Comparison of ENCODE assay signal across 8 cellular contexts in the genomic region with DNA sequence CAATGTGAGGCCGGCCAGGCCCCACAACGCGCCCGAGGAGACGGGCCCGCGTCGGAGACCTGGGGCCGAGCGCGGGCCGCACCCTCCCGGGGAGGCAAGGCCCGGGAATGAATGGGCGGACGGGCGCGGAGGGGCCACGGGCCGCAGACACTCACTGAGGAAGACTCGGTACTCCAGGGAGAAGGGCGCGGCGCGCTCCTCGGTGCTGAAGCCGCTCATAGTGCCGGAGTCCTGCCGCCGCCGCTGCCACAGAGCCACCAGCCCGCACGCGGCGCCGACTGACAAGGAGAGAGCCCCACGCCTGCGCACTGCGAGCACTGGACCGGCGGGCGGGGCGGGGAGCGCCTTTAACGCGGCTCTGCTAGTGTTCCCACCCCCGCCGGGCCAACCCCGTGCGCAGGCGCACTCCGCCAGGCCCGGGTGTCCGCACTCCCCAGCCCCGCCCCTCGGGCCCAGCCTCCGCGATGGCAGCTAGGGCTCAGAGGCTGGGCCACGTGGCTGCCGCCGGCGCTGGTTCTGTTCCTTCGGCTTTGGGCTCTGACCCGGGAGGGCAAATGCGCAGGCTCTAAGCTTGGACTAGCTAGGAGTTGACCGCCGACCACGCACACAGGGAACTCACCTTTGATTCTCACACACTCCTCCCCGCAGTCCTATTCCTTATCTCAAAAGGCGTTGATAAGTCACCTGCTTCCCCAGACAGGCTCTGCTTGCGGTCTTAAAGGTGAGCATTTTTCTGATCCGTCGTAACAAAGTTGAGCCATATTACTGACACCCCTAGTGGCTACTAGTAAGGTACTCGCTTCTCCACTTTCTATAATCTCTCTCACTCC. TPM values are rescaled to one million over a fixed set of nuclear protein-coding genes. Genes with fewer than 3 reads are reported as not detected.
DNase-seq lines count a peak whose midpoint lies in the region; ATAC-seq and TF ChIP-seq lines count a peak whose summit lies in the region.

TSS of gene PPA1 (minus strand) at position 321 of the 830 bp plus-strand sequence. CDS start at position 219, 102 bp downstream.

- TF ChIP-seq POLR2A in tibial nerve (IDR thresholded peaks at IDR 0.05): peak; percentile 69 to 92

- peak; percentile 70 to 94 for TF ChIP-seq EP300 in tibial nerve (IDR thresholded peaks at IDR 0.05)

- H3K4me1 ChIP-seq in parathyroid adenoma (no peaks in the 10 kb centered on the region), tibial nerve (peaks cover 0 to 30% (median 5%) of the 10 kb centered on the region in 4 donors)

- H3K4me2 ChIP-seq in SU-DHL-6 (ENCODE audit: low read depth, low read length, poor library complexity, severe bottlenecking): peak within 1 kb of the TSS; percentile 89
- H3K4me2 ChIP-seq in parathyroid adenoma (ENCODE audit: low read length): peak within 1 kb of the TSS; percentile 96

- peaks cover 10% of the 10 kb centered on the region; the same call in 1 of the 2 replicates for H3F3A ChIP-seq in SU-DHL-6 (ENCODE audit: insufficient read depth)

- peak within 1 kb of the TSS; percentile 92 for H3K4me3 ChIP-seq in SU-DHL-6 (ENCODE audit: insufficient read depth, low read length, poor library complexity, severe bottlenecking)
- peak within 1 kb of the TSS; percentile 84 for H3K4me3 ChIP-seq in parathyroid adenoma (ENCODE audit: low read depth, low read length)
- H3K4me3 ChIP-seq in tibial nerve: peak within 1 kb of the TSS; percentile 86 to 96 (median 94)

- DNase-seq in NCI-H128 (lab: John Stamatoyannopoulos, UW; ENCODE audit: unreplicated experiment) (peak; percentile 81), Right ventricle myocardium superior (peak; percentile 100), tibial nerve (ENCODE audit: low spot score in 2 of 2) (peak; percentile 94 to 97)
- DNase-seq in activated naive CD8-positive, alpha-beta T cell treated with anti-CD3 and anti-CD28 coated beads, Interleukin-2, amount 50 U/mL, for 16 hours (ENCODE audit: low read depth, low spot score): peak; percentile 100

- WGBS in tibial nerve, 2 donors: 1 to 2% methylated on average over 34 to 56 of the region's 74 CpGs

- H4K20me1 ChIP-seq in SU-DHL-6 (ENCODE audit: low read depth, low read length): no peaks in the 10 kb centered on the region; the same call in 1 of the 2 replicates

- peak; percentile 91 for ATAC-seq in HG02678 (IDR thresholded peaks at IDR 0.05; ENCODE audit: unreplicated experiment)
- ATAC-seq in Right ventricle myocardium superior (ENCODE audit: poor library complexity): peak; percentile 99

- H3K36me3 ChIP-seq in SU-DHL-6 (ENCODE audit: low read length): peaks cover 14% of the 10 kb centered on the region
- no peaks in the 10 kb centered on the region for H3K36me3 ChIP-seq in parathyroid adenoma (ENCODE audit: control insufficient read depth, insufficient read depth, low read length)
- peaks cover 0 to 4% (median 0%) of the 10 kb centered on the region in 3 donors for H3K36me3 ChIP-seq in tibial nerve

- intact Hi-C loops in Right ventricle myocardium superior (cut with DNase I): no loop called here

- peak within 1 kb of the TSS; percentile 70 for H2AFZ ChIP-seq in SU-DHL-6 (ENCODE audit: low read depth, low read length, severe bottlenecking)
- H2AFZ ChIP-seq in parathyroid adenoma: peak within 1 kb of the TSS; percentile 99

- H3K27ac ChIP-seq in SU-DHL-6 (ENCODE audit: low read depth, low read length): peak within 1 kb of the TSS; percentile 51
- peak within 1 kb of the TSS; percentile 78 for H3K27ac ChIP-seq in parathyroid adenoma
- peak within 1 kb of the TSS; percentile 77 to 92 (median 88) for H3K27ac ChIP-seq in tibial nerve

- H3K9me2 ChIP-seq in SU-DHL-6 (replicated peaks; ENCODE audit: insufficient read depth, low read length): no peaks in the 10 kb centered on the region

- TF ChIP-seq CTCF in GM12872 (IDR thresholded peaks at IDR 0.05; ENCODE audit: insufficient read depth, low read depth, low read length) (peak; percentile 40; the same call in 1 of the 3 replicates), SU-DHL-6 (IDR thresholded peaks at IDR 0.05; ENCODE audit: insufficient read depth, low read length, poor library complexity, severe bottlenecking) (no peak), parathyroid adenoma (IDR thresholded peaks at IDR 0.05) (peak; percentile 15), tibial nerve (IDR thresholded peaks at IDR 0.05) (peak in 2 of 5 experiments; percentile 27 to 32)

- no peaks in the 10 kb centered on the region for H3K27me3 ChIP-seq in SU-DHL-6 (ENCODE audit: low read length)
- H3K27me3 ChIP-seq in parathyroid adenoma (ENCODE audit: control insufficient read depth, insufficient read depth, low read length): no peaks in the 10 kb centered on the region
- no peaks in the 10 kb centered on the region for H3K27me3 ChIP-seq in tibial nerve

- H3K9ac ChIP-seq in SU-DHL-6 (ENCODE audit: low read length) (peak within 1 kb of the TSS; percentile 97), parathyroid adenoma (peak within 1 kb of the TSS; percentile 55)

- H3K79me2 ChIP-seq in SU-DHL-6 (ENCODE audit: insufficient read depth, low read length): peaks cover 48% of the 10 kb centered on the region
- H3K79me2 ChIP-seq in parathyroid adenoma: no peaks in the 10 kb centered on the region

- no peaks in the 10 kb centered on the region for H3K9me3 ChIP-seq in SU-DHL-6 (ENCODE audit: insufficient read depth, low read length)
- H3K9me3 ChIP-seq in parathyroid adenoma (ENCODE audit: control insufficient read depth, low read length): no peaks in the 10 kb centered on the region
- no peaks in the 10 kb centered on the region for H3K9me3 ChIP-seq in tibial nerve

RNA-seq across cellular contexts. Expression of gene PPA1, which starts in this region (rescaled TPM):
- total RNA-seq in Right ventricle myocardium superior: 96.6 TPM
- total RNA-seq in tibial nerve: 100 to 1,000 TPM; 147 to 169 (median 150) TPM

Comparison
In these comparisons a context has a peak if more than half of its experiments do, and no peak if none do; other contexts are left out.
1. Peak in every context shown above with its lines: DNase-seq, ATAC-seq, H3K4me3 ChIP-seq and H3K27ac ChIP-seq.